Comparison of ENCODE assay signal across 8 cellular contexts in the genomic region with DNA sequence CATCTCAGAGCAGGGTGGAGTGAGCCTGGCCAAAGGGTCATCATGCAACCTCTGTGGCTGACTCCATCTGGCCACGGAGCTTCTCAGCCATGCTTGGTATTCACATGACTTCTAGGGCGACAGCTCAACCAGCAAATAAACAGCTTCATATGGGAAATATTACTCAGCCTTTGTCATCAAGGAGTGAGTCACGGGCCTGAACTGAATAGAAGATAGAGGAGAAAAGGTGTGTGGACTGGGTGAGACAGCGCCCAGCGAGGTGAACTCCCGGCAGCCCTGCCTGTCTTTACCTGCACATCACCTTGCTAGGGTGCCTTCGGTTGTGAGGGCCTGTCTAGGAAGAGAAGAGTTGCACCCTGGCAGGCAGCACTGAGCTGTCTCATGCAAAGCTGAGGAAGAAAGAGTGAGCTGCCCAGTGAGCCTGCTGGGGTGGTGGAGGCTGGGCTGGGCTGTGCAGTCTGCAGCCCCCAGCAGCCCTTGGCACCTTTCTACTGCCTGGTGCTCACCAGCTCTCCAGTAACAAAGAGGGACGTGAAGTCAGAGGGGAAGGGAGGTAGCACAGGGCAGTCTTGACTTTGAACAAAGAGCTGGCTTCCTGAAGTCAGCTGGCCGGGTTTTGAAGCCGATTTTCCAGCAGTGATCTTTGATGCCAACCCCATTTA.
DNase-seq lines count a peak whose midpoint lies in the region; ATAC-seq and TF ChIP-seq lines count a peak whose summit lies in the region.

No MANE protein-coding gene starts in this region.

- POLR2A ChIA-PET in WTC11 (lab: Charles Lee), result no interaction called here

- H3K23ac ChIP-seq in neuronal stem cell (ENCODE audit: low read depth, low read length, poor library complexity), result peak overlapping the region; percentile 45

- TF ChIP-seq CTCF in breast epithelium (IDR thresholded peaks at IDR 0.05), result no peak
- TF ChIP-seq CTCF in WTC11 (IDR thresholded peaks at IDR 0.05), result no peak

- H3K4me2 ChIP-seq in neuronal stem cell (ENCODE audit: insufficient read depth, low read length, poor library complexity, severe bottlenecking), result no peak overlapping the region

- no peak for TF ChIP-seq POLR2A in breast epithelium (IDR thresholded peaks at IDR 0.05)

- peak overlapping the region; percentile 37 for H2AK5ac ChIP-seq in neuronal stem cell (ENCODE audit: low read depth, low read length)

- no peak overlapping the region for H3K14ac ChIP-seq in neuronal stem cell (ENCODE audit: low read length)

- H3K27ac Mint-ChIP-seq in WTC11, result no peak overlapping the region

- no peak overlapping the region for H2BK5ac ChIP-seq in neuronal stem cell (ENCODE audit: low read length)

- no peak overlapping the region for H2AFZ ChIP-seq in neuronal stem cell (ENCODE audit: low read length)

- no peaks in the 10 kb centered on the region for H3K9me3 Mint-ChIP-seq in WTC11

- no peak overlapping the region for H4K91ac ChIP-seq in neuronal stem cell (ENCODE audit: low read depth, low read length, poor library complexity)

- H3K79me1 ChIP-seq in neuronal stem cell (ENCODE audit: low read depth, low read length), result no peaks in the 10 kb centered on the region

- no peaks in the 10 kb centered on the region for H3K36me3 Mint-ChIP-seq in WTC11

- no peak overlapping the region for H3K4ac ChIP-seq in neuronal stem cell (ENCODE audit: low read length)

- peak; percentile 97 for DNase-seq in GM04503 (ENCODE audit: low read depth)
- DNase-seq in HPDE6-E6E7 (ENCODE audit: extremely low spot score), result peak; percentile 86
- DNase-seq in breast epithelium (ENCODE audit: low spot score in 2 of 2), result no peak
- no peak for DNase-seq in neuronal stem cell (ENCODE audit: low spot score)
- DNase-seq in NCI-H2171 (lab: John Stamatoyannopoulos, UW), result no peak
- DNase-seq in WTC11 (ENCODE audit: low spot score), result no peak
- no peak for DNase-seq in NCI-H774 (lab: John Stamatoyannopoulos, UW)
- no peak for DNase-seq in NCI-H524 (lab: John Stamatoyannopoulos, UW)

- H3K4me1 ChIP-seq in breast epithelium, result no peaks in the 10 kb centered on the region
- H3K4me1 ChIP-seq in neuronal stem cell (ENCODE audit: control insufficient read depth in 2 of 2, insufficient read depth in 1 of 2, low read depth in 1 of 2, low read length in 2 of 2), result peaks cover 27 to 43% of the 10 kb centered on the region in 2 donors

- no peak overlapping the region for H3K4me3 ChIP-seq in breast epithelium
- no peak overlapping the region for H3K4me3 ChIP-seq in neuronal stem cell (ENCODE audit: low read length in 2 of 2)

- intact Hi-C loops in breast epithelium (cut with DNase I; ENCODE audit: low total_unique reads), result no loop called here

- peaks cover 33% of the 10 kb centered on the region for H3K4me1 Mint-ChIP-seq in WTC11

- no peak for ATAC-seq in WTC11

- no peak overlapping the region for H3K4me3 Mint-ChIP-seq in WTC11

- no peak overlapping the region for H2BK120ac ChIP-seq in neuronal stem cell (ENCODE audit: low read depth, low read length)

- no CpG with 5 or more reads among the region's 10 CpGs for WGBS in neuronal stem cell (ENCODE audit: extremely low coverage in 2 of 2, insufficient read length in 2 of 2, insufficient replicate concordance in 1 of 2), 2 donors

- CTCF ChIA-PET in WTC11 (lab: Charles Lee), result interaction anchor here (0.6 to 1.5 kb wide), 5 partner anchors 48 to 259 kb away, joined by 3 to 6 read pairs (median 3); no protein-coding TSS in a partner anchor

- H3K27ac ChIP-seq in breast epithelium, result peak overlapping the region; percentile 77 to 79
- H3K27ac ChIP-seq in neuronal stem cell (replicated peaks; ENCODE audit: low read length), result no peak overlapping the region

- no peaks in the 10 kb centered on the region for H3K27me3 ChIP-seq in breast epithelium
- no peaks in the 10 kb centered on the region for H3K27me3 ChIP-seq in neuronal stem cell (ENCODE audit: control insufficient read depth in 3 of 3, insufficient read depth in 3 of 3, low read depth in 1 of 3, low read length in 3 of 3)

- H3K36me3 ChIP-seq in breast epithelium (no peaks in the 10 kb centered on the region), neuronal stem cell (replicated peaks in 1 of 2; ENCODE audit: control insufficient read depth in 2 of 2, insufficient read depth in 2 of 2, low read length in 2 of 2) (no peaks in the 10 kb centered on the region)

- no peaks in the 10 kb centered on the region for H3K9me3 ChIP-seq in breast epithelium
- H3K9me3 ChIP-seq in neuronal stem cell (replicated peaks in 1 of 2; ENCODE audit: control insufficient read depth in 2 of 2, insufficient read depth in 1 of 2, low read depth in 1 of 2, low read length in 2 of 2), result no peaks in the 10 kb centered on the region

- no peak overlapping the region for H3K9ac ChIP-seq in neuronal stem cell (ENCODE audit: low read depth, low read length, poor library complexity)

- no peaks in the 10 kb centered on the region for H3K27me3 Mint-ChIP-seq in WTC11 (ENCODE audit: low read depth)

- no peak overlapping the region for H4K8ac ChIP-seq in neuronal stem cell (ENCODE audit: low read depth, low read length)

- peak overlapping the region; percentile 67 for H3K18ac ChIP-seq in neuronal stem cell (ENCODE audit: low read length)

- H2BK15ac ChIP-seq in neuronal stem cell (ENCODE audit: low read length), result no peak overlapping the region

- no peak overlapping the region for H2BK12ac ChIP-seq in neuronal stem cell (ENCODE audit: low read length)

TF ChIP-seq in WTC11, 78 proteins besides CTCF, POLR2A, EP300 and RAD21:
- TF ChIP-seq, protein P1, sequence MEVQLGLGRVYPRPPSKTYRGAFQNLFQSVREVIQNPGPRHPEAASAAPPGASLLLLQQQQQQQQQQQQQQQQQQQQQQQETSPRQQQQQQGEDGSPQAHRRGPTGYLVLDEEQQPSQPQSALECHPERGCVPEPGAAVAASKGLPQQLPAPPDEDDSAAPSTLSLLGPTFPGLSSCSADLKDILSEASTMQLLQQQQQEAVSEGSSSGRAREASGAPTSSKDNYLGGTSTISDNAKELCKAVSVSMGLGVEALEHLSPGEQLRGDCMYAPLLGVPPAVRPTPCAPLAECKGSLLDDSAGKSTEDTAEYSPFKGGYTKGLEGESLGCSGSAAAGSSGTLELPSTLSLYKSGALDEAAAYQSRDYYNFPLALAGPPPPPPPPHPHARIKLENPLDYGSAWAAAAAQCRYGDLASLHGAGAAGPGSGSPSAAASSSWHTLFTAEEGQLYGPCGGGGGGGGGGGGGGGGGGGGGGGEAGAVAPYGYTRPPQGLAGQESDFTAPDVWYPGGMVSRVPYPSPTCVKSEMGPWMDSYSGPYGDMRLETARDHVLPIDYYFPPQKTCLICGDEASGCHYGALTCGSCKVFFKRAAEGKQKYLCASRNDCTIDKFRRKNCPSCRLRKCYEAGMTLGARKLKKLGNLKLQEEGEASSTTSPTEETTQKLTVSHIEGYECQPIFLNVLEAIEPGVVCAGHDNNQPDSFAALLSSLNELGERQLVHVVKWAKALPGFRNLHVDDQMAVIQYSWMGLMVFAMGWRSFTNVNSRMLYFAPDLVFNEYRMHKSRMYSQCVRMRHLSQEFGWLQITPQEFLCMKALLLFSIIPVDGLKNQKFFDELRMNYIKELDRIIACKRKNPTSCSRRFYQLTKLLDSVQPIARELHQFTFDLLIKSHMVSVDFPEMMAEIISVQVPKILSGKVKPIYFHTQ (CRISPR knock-in tag; IDR thresholded peaks at IDR 0.05), result no peak
- TF ChIP-seq, protein P2, sequence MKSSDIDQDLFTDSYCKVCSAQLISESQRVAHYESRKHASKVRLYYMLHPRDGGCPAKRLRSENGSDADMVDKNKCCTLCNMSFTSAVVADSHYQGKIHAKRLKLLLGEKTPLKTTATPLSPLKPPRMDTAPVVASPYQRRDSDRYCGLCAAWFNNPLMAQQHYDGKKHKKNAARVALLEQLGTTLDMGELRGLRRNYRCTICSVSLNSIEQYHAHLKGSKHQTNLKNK (CRISPR knock-in tag; IDR thresholded peaks at IDR 0.05), result no peak
- no peak for TF ChIP-seq GRHL2 (CRISPR knock-in tag; IDR thresholded peaks at IDR 0.05; ENCODE audit: insufficient replicate concordance, severe bottlenecking)

Comparison
In these comparisons a context has a peak if more than half of its experiments do, and no peak if none do; other contexts are left out.
1. DNase-seq: peak in GM04503 (single experiment) and HPDE6-E6E7 (single experiment); none in breast epithelium (0 of 2), neuronal stem cell (single experiment), NCI-H2171 (single experiment), WTC11 (single experiment), NCI-H774 (single experiment) and NCI-H524 (0 of 2).